3 cellular contexts compared by ENCODE assay signal in genomic region chr10:15237351-15237750, GRCh38.
TF ChIP-seq lines count a peak whose summit lies in the region.

No MANE protein-coding gene starts in this region.

TF ChIP-seq in SK-N-SH treated with all-trans-retinoic acid at 6 μM for 48 hours, 23 proteins besides CTCF, POLR2A, EP300 and RAD21:
- TF ChIP-seq OSR1 (CRISPR knock-in tag; IDR thresholded peaks at IDR 0.05) (no peak), ESRRG (CRISPR knock-in tag; IDR thresholded peaks at IDR 0.05) (no peak), CSDC2 (CRISPR knock-in tag; IDR thresholded peaks at IDR 0.05) (no peak), SNAI2 (CRISPR knock-in tag; IDR thresholded peaks at IDR 0.05) (no peak), ZFP30 (CRISPR knock-in tag; IDR thresholded peaks at IDR 0.05) (no peak), TOX (CRISPR knock-in tag; IDR thresholded peaks at IDR 0.05; ENCODE audit: borderline replicate concordance) (no peak)

TF ChIP-seq in SK-N-SH, 30 proteins besides CTCF, POLR2A, EP300 and RAD21:
- TF ChIP-seq FOSL2 (IDR thresholded peaks at IDR 0.05; ENCODE audit: borderline replicate concordance, low read depth) = no peak
- no peak for TF ChIP-seq YY1 (IDR thresholded peaks at IDR 0.05; ENCODE audit: low read depth)
- no peak for TF ChIP-seq USF2 (IDR thresholded peaks at IDR 0.05; ENCODE audit: borderline replicate concordance, low read depth, low read length)
- TF ChIP-seq USF1 (IDR thresholded peaks at IDR 0.05; ENCODE audit: borderline replicate concordance, low read depth) = no peak

TF ChIP-seq in K562, 482 proteins besides CTCF, POLR2A, EP300 and RAD21:
- TF ChIP-seq MECOM (CRISPR knock-in tag; IDR thresholded peaks at IDR 0.05) = no peak
- TF ChIP-seq RFX1 (IDR thresholded peaks at IDR 0.05) = peak; percentile 79
